24 cellular contexts compared by ENCODE assay signal in genomic region chr3:8352475-8352874, GRCh38.
"Had no signal": no experiment of that assay in that cellular context is flagged by ENCODE, and none has a peak within 500 bp of the region (broad histone marks: within the 10 kb centered on the region; RNA-seq: fewer than 3 reads in every experiment).

No MANE protein-coding gene starts in this region.

- H2AFZ ChIP-seq: hepatocyte had no signal

- H3K4me3 ChIP-seq: coronary artery, dorsolateral prefrontal cortex, esophagus muscularis mucosa, gastroesophageal sphincter, heart left ventricle, hepatocyte, left lung, lower lobe of right lung, mucosa of descending colon had no signal

- H3K4me3 Mint-ChIP-seq: mesothelial cell of epicardium had no signal

- H3K4me2 ChIP-seq: hepatocyte had no signal

- H3K27ac ChIP-seq: coronary artery, dorsolateral prefrontal cortex, esophagus muscularis mucosa, foreskin keratinocyte, gastroesophageal sphincter, heart left ventricle, hepatocyte, left lung, lower lobe of right lung had no signal

- H3K27me3 ChIP-seq: dorsolateral prefrontal cortex, esophagus muscularis mucosa, foreskin keratinocyte, gastroesophageal sphincter, heart left ventricle, hepatocyte, left lung had no signal

- DNase-seq: dermis blood vessel endothelial cell; dorsolateral prefrontal cortex; effector CD4-positive, alpha-beta T cell; effector memory CD4-positive, alpha-beta T cell; foreskin keratinocyte; heart left ventricle; hypothalamus; left cardiac atrium; left lung; left ventricle myocardium superior; lower lobe of right lung; mesenchymal stem cell; mucosa of descending colon; naive B cell had no signal

- H3K36me3 Mint-ChIP-seq: mesothelial cell of epicardium, naive B cell had no signal

- H3K4me1 ChIP-seq: esophagus muscularis mucosa, gastroesophageal sphincter had no signal

- H3K27ac Mint-ChIP-seq: mesothelial cell of epicardium had no signal

- H3K36me3 ChIP-seq: esophagus muscularis mucosa, gastroesophageal sphincter, heart left ventricle, left lung, lower lobe of right lung had no signal

- H3K9me3 ChIP-seq: esophagus muscularis mucosa, gastroesophageal sphincter, left lung, lower lobe of right lung had no signal

- FAIRE-seq: colon, endothelial cell of umbilical vein, frontal cortex, islet of Langerhans, keratinocyte had no signal

- ATAC-seq: foreskin keratinocyte, gastroesophageal sphincter, heart left ventricle, left cardiac atrium, left lung, left ventricle myocardium superior, lower lobe of right lung, mucosa of descending colon had no signal

- H3K79me2 ChIP-seq: hepatocyte had no signal
